Comparison of ENCODE assay signal across 8 cellular contexts in genomic region chr17:29585080-29585751, GRCh38. TPM values are rescaled to one million over a fixed set of nuclear protein-coding genes. Genes with fewer than 3 reads are reported as not detected.
DNase-seq lines count a peak whose midpoint lies in the region; ATAC-seq and TF ChIP-seq lines count a peak whose summit lies in the region.

No MANE protein-coding gene starts in this region.

- no peaks in the 10 kb centered on the region for H3K27me3 Mint-ChIP-seq in Calu3 (ENCODE audit: unreplicated experiment)

- no peak overlapping the region for H3K18ac ChIP-seq in mesendoderm (ENCODE audit: low read length)

- no peak for DNase-seq in AG09319 (ENCODE audit: extremely low read depth, low read depth)
- no peak for DNase-seq in astrocyte of the spinal cord (ENCODE audit: low read depth, low spot score)
- no peak for DNase-seq in mesendoderm
- no peak for DNase-seq in NCI-H226
- DNase-seq in HEK293T (ENCODE audit: extremely low spot score) = no peak
- no peak for DNase-seq in Calu3

- CTCF ChIA-PET in HEK293T (lab: Yijun Ruan, JAX) = no interaction called here
- CTCF ChIA-PET in Calu3 (lab: Charles Lee) = no interaction called here

- no peak overlapping the region for H2BK15ac ChIP-seq in mesendoderm (replicated peaks; ENCODE audit: low read depth)

- no peaks in the 10 kb centered on the region for H4K20me1 ChIP-seq in KMS-11 (ENCODE audit: insufficient read depth)

- no peaks in the 10 kb centered on the region for H3K27me3 ChIP-seq in KMS-11 (ENCODE audit: insufficient read depth, low read depth)
- H3K27me3 ChIP-seq in mesendoderm (ENCODE audit: insufficient read depth, low read length, poor library complexity) = no peaks in the 10 kb centered on the region

- H3K79me2 ChIP-seq in KMS-11 (ENCODE audit: insufficient read depth, low read depth) = peaks cover 16% of the 10 kb centered on the region; the same call in 1 of the 2 replicates
- peaks cover 19% of the 10 kb centered on the region for H3K79me2 ChIP-seq in mesendoderm (ENCODE audit: control insufficient read depth, insufficient read depth, low read length)

- no peak overlapping the region for H3K27ac Mint-ChIP-seq in Calu3 (ENCODE audit: unreplicated experiment)

- ATAC-seq in GM19463 (IDR thresholded peaks at IDR 0.05; ENCODE audit: unreplicated experiment) = no peak

- H3K36me3 Mint-ChIP-seq in Calu3 (ENCODE audit: insufficient read depth, unreplicated experiment) = peaks cover 32% of the 10 kb centered on the region

- peak overlapping the region; percentile 68 for H3K56ac ChIP-seq in mesendoderm (ENCODE audit: low read length)

- H3K27ac ChIP-seq in KMS-11 (no peak overlapping the region), mesendoderm (ENCODE audit: low read depth, low read length) (no peak overlapping the region)

- no TSS peak for BruUV-seq in Calu3 (replicated peaks; lab: Mats Ljungman, UMichigan)

- intact Hi-C loops in Calu3 (cut with micrococcal nuclease; ENCODE audit: unreplicated experiment) = no loop called here

- H3K9me3 Mint-ChIP-seq in Calu3 (ENCODE audit: low read depth, unreplicated experiment) = no peaks in the 10 kb centered on the region

- in situ Hi-C loops in astrocyte of the spinal cord (cut with HindIII; ENCODE audit: low sequenced_read_pairs) = no loop called here

- H2AFZ ChIP-seq in KMS-11 (ENCODE audit: low read depth) = no peak overlapping the region

- TF ChIP-seq CTCF in AG09319 (IDR thresholded peaks at IDR 0.05; ENCODE audit: low read depth, low read length) = peak; percentile 16
- TF ChIP-seq CTCF in KMS-11 (conservative IDR thresholded peaks at IDR 0.05; ENCODE audit: low read depth, low read length) = peak; percentile 44; the same call in 1 of the 2 replicates
- TF ChIP-seq CTCF in astrocyte of the spinal cord (IDR thresholded peaks at IDR 0.05; ENCODE audit: low read depth, low read length) = peak; percentile 55
- no peak for TF ChIP-seq CTCF in Calu3 (IDR thresholded peaks at IDR 0.05; ENCODE audit: unreplicated experiment)

- H3K4me1 ChIP-seq in KMS-11 (ENCODE audit: low read depth, poor library complexity, severe bottlenecking) = peaks cover 28% of the 10 kb centered on the region
- peaks cover 11% of the 10 kb centered on the region for H3K4me1 ChIP-seq in mesendoderm (ENCODE audit: control insufficient read depth, low read depth, low read length)

- H2AK5ac ChIP-seq in mesendoderm (ENCODE audit: low read length) = peak overlapping the region; percentile 87

- H3K4me2 ChIP-seq in KMS-11 (no peak overlapping the region), mesendoderm (ENCODE audit: low read length) (no peak overlapping the region)

- no peaks in the 10 kb centered on the region for H3K36me3 ChIP-seq in KMS-11 (ENCODE audit: insufficient read depth)
- H3K36me3 ChIP-seq in mesendoderm (ENCODE audit: control insufficient read depth, insufficient read depth, low read length) = no peaks in the 10 kb centered on the region

- no peak overlapping the region for H3K4ac ChIP-seq in mesendoderm (ENCODE audit: low read depth, low read length)

- no peak overlapping the region for H4K8ac ChIP-seq in mesendoderm (ENCODE audit: low read depth, low read length)

- no peak overlapping the region for H3K9ac ChIP-seq in KMS-11
- H3K9ac ChIP-seq in mesendoderm (ENCODE audit: low read length) = no peak overlapping the region

- H2BK120ac ChIP-seq in mesendoderm (ENCODE audit: low read depth, low read length) = no peak overlapping the region

- POLR2A ChIA-PET in HEK293T (lab: Yijun Ruan, JAX) = interaction anchor here (1.4 kb wide), 1 partner anchor 291 kb away, joined by 4 read pairs; the partner anchor contains the start of gene NUFIP2

- H3K4me3 Mint-ChIP-seq in Calu3 (ENCODE audit: low read depth, unreplicated experiment) = no peak overlapping the region

- no peak overlapping the region for H4K5ac ChIP-seq in mesendoderm (ENCODE audit: low read length)

- H3K4me3 ChIP-seq in KMS-11 (IDR thresholded peaks at IDR 0.05; ENCODE audit: insufficient read depth, low read depth, low read length) (no peak overlapping the region), astrocyte of the spinal cord (ENCODE audit: low read depth, low read length) (no peak overlapping the region), mesendoderm (ENCODE audit: low read length) (no peak overlapping the region)

- no peak overlapping the region for H3K23ac ChIP-seq in mesendoderm (ENCODE audit: low read length)

- H3K4me1 Mint-ChIP-seq in Calu3 (ENCODE audit: low read depth, unreplicated experiment) = peaks cover 20% of the 10 kb centered on the region

- peaks cover 17% of the 10 kb centered on the region for H3K79me1 ChIP-seq in mesendoderm (ENCODE audit: low read length)

- WGBS in mesendoderm (ENCODE audit: extremely low coverage, insufficient coverage, low lambda C conversion rate) = no CpG with 5 or more reads among the region's 8 CpGs

- H2BK5ac ChIP-seq in mesendoderm (ENCODE audit: low read length) = no peak overlapping the region

TF ChIP-seq in HEK293T, 16 proteins besides CTCF, POLR2A, EP300 and RAD21:
- no peak for TF ChIP-seq L3MBTL2 (conservative IDR thresholded peaks at IDR 0.05)
- no peak for TF ChIP-seq ELF4 (IDR thresholded peaks at IDR 0.05)
- no peak for TF ChIP-seq TARDBP (IDR thresholded peaks at IDR 0.05)
- no peak for TF ChIP-seq LEF1 (IDR thresholded peaks at IDR 0.05; ENCODE audit: borderline replicate concordance)
- no peak for TF ChIP-seq SP1 (IDR thresholded peaks at IDR 0.05)
- no peak for TF ChIP-seq HDGF (IDR thresholded peaks at IDR 0.05; ENCODE audit: borderline replicate concordance)
- no peak for TF ChIP-seq SUZ12 (IDR thresholded peaks at IDR 0.05)
- TF ChIP-seq FOXM1 (IDR thresholded peaks at IDR 0.05; ENCODE audit: borderline replicate concordance) = no peak
- no peak for TF ChIP-seq PKNOX1 (IDR thresholded peaks at IDR 0.05)
- no peak for TF ChIP-seq NFRKB (IDR thresholded peaks at IDR 0.05)
- no peak for TF ChIP-seq BHLHE40 (IDR thresholded peaks at IDR 0.05; ENCODE audit: borderline replicate concordance)
- no peak for TF ChIP-seq CTBP1 (IDR thresholded peaks at IDR 0.05; ENCODE audit: borderline replicate concordance)
- no peak for TF ChIP-seq FOXK2 (IDR thresholded peaks at IDR 0.05)
- TF ChIP-seq FOXA1 (IDR thresholded peaks at IDR 0.05) = no peak
- TF ChIP-seq ZNF384 (IDR thresholded peaks at IDR 0.05) = no peak
- no peak for TF ChIP-seq ARNT (IDR thresholded peaks at IDR 0.05)
TF ChIP-seq in HEK293T: peak in this region for 0.

RNA-seq across cellular contexts. Expression of gene GIT1, which starts 4.2 kb away (rescaled TPM):
- polyA plus RNA-seq in mesendoderm (2013, experiment 1 of 2) = 34.9 TPM
- 38.2 TPM for polyA plus RNA-seq in mesendoderm (2013, experiment 2 of 2)
- total RNA-seq in Calu3 (2022) = 46.3 and 47.7 TPM in 2 replicates

RNA-seq across cellular contexts. Expression of gene ANKRD13B, which starts 7.7 kb away (rescaled TPM):
- 6.2 TPM for polyA plus RNA-seq in mesendoderm (2013, experiment 1 of 2)
- 6.2 TPM for polyA plus RNA-seq in mesendoderm (2013, experiment 2 of 2)
- 8.8 TPM in 2 replicates for total RNA-seq in Calu3 (2022)

RNA-seq across cellular contexts. Expression of gene TP53I13, which starts 16.7 kb away (rescaled TPM):
- 7.2 TPM for polyA plus RNA-seq in mesendoderm (2013, experiment 1 of 2)
- 7.6 TPM for polyA plus RNA-seq in mesendoderm (2013, experiment 2 of 2)
- total RNA-seq in Calu3 (2022) = 32.8 and 35.1 TPM in 2 replicates

RNA-seq across cellular contexts. Expression of gene ABHD15, which starts 18.4 kb away (rescaled TPM):
- 0.29 TPM for polyA plus RNA-seq in mesendoderm (2013, experiment 1 of 2)
- polyA plus RNA-seq in mesendoderm (2013, experiment 2 of 2) = 0.29 TPM
- 12.5 and 12.9 TPM in 2 replicates for total RNA-seq in Calu3 (2022)

RNA-seq across cellular contexts. Expression of gene CORO6, which starts 37.5 kb away (rescaled TPM):
- polyA plus RNA-seq in mesendoderm (2013, experiment 1 of 2) = 0.62 TPM
- polyA plus RNA-seq in mesendoderm (2013, experiment 2 of 2) = 0.60 TPM
- total RNA-seq in Calu3 (2022) = 0.47 and 0.49 TPM in 2 replicates
